ENCODE assay signal across 8 cellular contexts in the genomic region with DNA sequence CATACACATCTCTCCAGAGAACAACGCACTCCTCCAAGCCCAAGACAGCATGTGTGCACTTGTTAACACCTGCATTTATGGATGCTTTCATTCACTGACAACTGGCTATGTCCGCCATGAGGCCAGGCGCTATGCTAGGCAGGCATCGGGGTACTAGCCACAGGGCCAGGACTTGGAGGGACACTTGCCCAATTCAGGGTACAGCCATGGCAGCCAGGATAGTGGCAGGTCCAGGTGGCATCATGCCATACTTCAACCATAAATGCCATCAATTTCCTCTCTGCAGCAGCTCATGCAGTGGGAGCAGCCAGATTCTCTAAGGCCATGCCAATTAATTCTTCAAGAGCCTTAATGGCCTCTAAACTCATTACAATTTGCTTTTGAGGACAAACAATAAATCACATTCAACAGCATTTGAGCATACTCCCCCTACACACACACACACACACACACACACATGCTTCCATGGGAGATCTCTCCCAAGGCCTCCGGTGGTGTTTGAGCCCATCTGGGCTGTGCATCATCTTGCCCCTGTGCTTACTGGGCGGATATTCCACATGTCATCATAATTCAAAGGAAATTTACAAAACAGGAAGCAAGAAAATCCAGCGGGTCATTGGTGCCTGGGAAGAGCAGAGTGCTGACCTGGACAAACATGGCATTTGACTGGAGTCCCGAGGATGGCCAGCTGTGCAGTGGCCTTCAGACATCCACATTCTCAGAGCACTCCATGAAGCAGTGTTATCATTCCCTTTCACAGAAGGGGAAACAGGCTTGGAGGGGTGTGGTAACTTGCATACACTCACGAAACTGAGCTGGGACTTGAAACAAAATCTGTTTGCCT.
A peak's percentile ranks its signal among the peaks of the same experiment; 100 is the strongest.
DNase-seq lines count a peak whose midpoint lies in the region; ATAC-seq and TF ChIP-seq lines count a peak whose summit lies in the region.

No MANE protein-coding gene starts in this region.

- H3K27ac Mint-ChIP-seq in activated CD4-positive, alpha-beta memory T cell treated with anti-CD3 and anti-CD28 coated beads, Interleukin-2, amount 10 ng/mL, durations not matched to agents 7 days and 5 days: peak overlapping the region; percentile 68
- peak overlapping the region; percentile 31 for H3K27ac Mint-ChIP-seq in type B pancreatic cell

- ATAC-seq in Right ventricle myocardium inferior (no peak), left lobe of liver (peak; percentile 5), HG03095 (IDR thresholded peaks at IDR 0.05; ENCODE audit: unreplicated experiment) (no peak), GM18520 (IDR thresholded peaks at IDR 0.05; ENCODE audit: unreplicated experiment) (no peak), GM18907 (IDR thresholded peaks at IDR 0.05; ENCODE audit: unreplicated experiment) (no peak)

- POLR2A ChIA-PET in activated CD4-positive, alpha-beta memory T cell treated with anti-CD3 and anti-CD28 coated beads, Interleukin-2, amount 10 ng/mL, durations not matched to agents 7 days and 5 days (lab: Charles Lee): interaction anchor here (1.2 kb wide), 1 partner anchor 35 kb away, joined by 3 read pairs; no protein-coding TSS in a partner anchor

- H3K4me3 Mint-ChIP-seq in activated CD4-positive, alpha-beta memory T cell treated with anti-CD3 and anti-CD28 coated beads, Interleukin-2, amount 10 ng/mL, durations not matched to agents 7 days and 5 days: no peak overlapping the region
- H3K4me3 Mint-ChIP-seq in type B pancreatic cell: peak overlapping the region; percentile 51

- no peak for TF ChIP-seq CTCF in type B pancreatic cell (conservative IDR thresholded peaks at IDR 0.05)

- no peaks in the 10 kb centered on the region for H3K9me3 Mint-ChIP-seq in activated CD4-positive, alpha-beta memory T cell treated with anti-CD3 and anti-CD28 coated beads, Interleukin-2, amount 10 ng/mL, durations not matched to agents 7 days and 5 days
- H3K9me3 Mint-ChIP-seq in type B pancreatic cell: no peaks in the 10 kb centered on the region

- no peaks in the 10 kb centered on the region for H3K27me3 Mint-ChIP-seq in activated CD4-positive, alpha-beta memory T cell treated with anti-CD3 and anti-CD28 coated beads, Interleukin-2, amount 10 ng/mL, durations not matched to agents 7 days and 5 days
- H3K27me3 Mint-ChIP-seq in type B pancreatic cell: no peaks in the 10 kb centered on the region

- CTCF ChIA-PET in activated CD4-positive, alpha-beta memory T cell treated with anti-CD3 and anti-CD28 coated beads, Interleukin-2, amount 10 ng/mL, durations not matched to agents 7 days and 5 days (lab: Charles Lee): interaction anchor here (1.1 kb wide), 1 partner anchor 31 kb away, joined by 5 read pairs; no protein-coding TSS in a partner anchor

- H3K4me1 Mint-ChIP-seq in activated CD4-positive, alpha-beta memory T cell treated with anti-CD3 and anti-CD28 coated beads, Interleukin-2, amount 10 ng/mL, durations not matched to agents 7 days and 5 days: peaks cover 74% of the 10 kb centered on the region
- H3K4me1 Mint-ChIP-seq in type B pancreatic cell (ENCODE audit: unreplicated experiment): peaks cover 52% of the 10 kb centered on the region

- intact Hi-C loops in Right ventricle myocardium inferior (cut with DNase I): no loop called here
- intact Hi-C loops in cardiac septum (cut with DNase I): no loop called here

- H3K36me3 Mint-ChIP-seq in activated CD4-positive, alpha-beta memory T cell treated with anti-CD3 and anti-CD28 coated beads, Interleukin-2, amount 10 ng/mL, durations not matched to agents 7 days and 5 days (ENCODE audit: low read depth): peaks cover 43% of the 10 kb centered on the region
- no peaks in the 10 kb centered on the region for H3K36me3 Mint-ChIP-seq in type B pancreatic cell

- DNase-seq in Right ventricle myocardium inferior (ENCODE audit: missing footprints) (peak; percentile 57), cardiac septum (ENCODE audit: low spot score) (no peak), left lobe of liver (ENCODE audit: low spot score) (no peak), type B pancreatic cell (ENCODE audit: extremely low spot score, unreplicated experiment) (no peak)
- DNase-seq in activated CD4-positive, alpha-beta memory T cell treated with anti-CD3 and anti-CD28 coated beads, Interleukin-2, amount 10 ng/mL, durations not matched to agents 7 days and 5 days: no peak
